In genomic region chrX:47540754-47541538, GRCh38 we compare ENCODE assay signal across 1 cellular context.
A peak's percentile ranks its signal among the peaks of the same experiment; 100 is the strongest.
TF ChIP-seq lines count a peak whose summit lies in the region.

No MANE protein-coding gene starts in this region.

TF ChIP-seq in GM12878, 131 proteins besides CTCF, POLR2A, EP300 and RAD21:
- TF ChIP-seq, protein P1, sequence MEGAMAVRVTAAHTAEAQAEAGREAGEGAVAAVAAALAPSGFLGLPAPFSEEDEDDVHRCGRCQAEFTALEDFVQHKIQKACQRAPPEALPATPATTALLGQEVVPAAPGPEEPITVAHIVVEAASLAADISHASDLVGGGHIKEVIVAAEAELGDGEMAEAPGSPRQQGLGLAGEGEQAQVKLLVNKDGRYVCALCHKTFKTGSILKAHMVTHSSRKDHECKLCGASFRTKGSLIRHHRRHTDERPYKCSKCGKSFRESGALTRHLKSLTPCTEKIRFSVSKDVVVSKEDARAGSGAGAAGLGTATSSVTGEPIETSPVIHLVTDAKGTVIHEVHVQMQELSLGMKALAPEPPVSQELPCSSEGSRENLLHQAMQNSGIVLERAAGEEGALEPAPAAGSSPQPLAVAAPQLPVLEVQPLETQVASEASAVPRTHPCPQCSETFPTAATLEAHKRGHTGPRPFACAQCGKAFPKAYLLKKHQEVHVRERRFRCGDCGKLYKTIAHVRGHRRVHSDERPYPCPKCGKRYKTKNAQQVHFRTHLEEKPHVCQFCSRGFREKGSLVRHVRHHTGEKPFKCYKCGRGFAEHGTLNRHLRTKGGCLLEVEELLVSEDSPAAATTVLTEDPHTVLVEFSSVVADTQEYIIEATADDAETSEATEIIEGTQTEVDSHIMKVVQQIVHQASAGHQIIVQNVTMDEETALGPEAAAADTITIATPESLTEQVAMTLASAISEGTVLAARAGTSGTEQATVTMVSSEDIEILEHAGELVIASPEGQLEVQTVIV (IDR thresholded peaks at IDR 0.05; ENCODE audit: borderline replicate concordance, partially characterized antibody): no peak
- peak; percentile 24; the same call in 1 of the 2 replicates for TF ChIP-seq RELB (IDR thresholded peaks at IDR 0.05; ENCODE audit: low read depth)
- TF ChIP-seq DPF2 (IDR thresholded peaks at IDR 0.05): no peak
- TF ChIP-seq SPI1 (IDR thresholded peaks at IDR 0.05; ENCODE audit: borderline replicate concordance, insufficient read depth, low read depth, low read length): peak; percentile 30; the same call in 1 of the 2 replicates
- TF ChIP-seq IRF5 (IDR thresholded peaks at IDR 0.05; ENCODE audit: borderline replicate concordance): no peak
- TF ChIP-seq IKZF2 (IDR thresholded peaks at IDR 0.05): no peak; a peak in 1 of 4 replicates
- TF ChIP-seq JUND (IDR thresholded peaks at IDR 0.05; ENCODE audit: low read depth, low read length): no peak
- no peak for TF ChIP-seq RELA (IDR thresholded peaks at IDR 0.05; ENCODE audit: borderline replicate concordance, partially characterized antibody)
- TF ChIP-seq SIN3A (IDR thresholded peaks at IDR 0.05; ENCODE audit: low read depth, low read length): no peak
- TF ChIP-seq PRDM15 (CRISPR knock-in tag; IDR thresholded peaks at IDR 0.05): no peak
- TF ChIP-seq SMC3 (IDR thresholded peaks at IDR 0.05; ENCODE audit: borderline replicate concordance, low read length): peak; percentile 42; the same call in 1 of the 2 replicates
- peak; percentile 14; the same call in 1 of the 3 replicates for TF ChIP-seq POU2F2 (IDR thresholded peaks at IDR 0.05; ENCODE audit: borderline replicate concordance, low read depth, low read length)
- TF ChIP-seq IKZF1 (conservative IDR thresholded peaks at IDR 0.05): peak; percentile 47
- no peak for TF ChIP-seq MEF2B (IDR thresholded peaks at IDR 0.05; ENCODE audit: partially characterized antibody, poor library complexity, severe bottlenecking)
- TF ChIP-seq ZNF592 (IDR thresholded peaks at IDR 0.05): no peak
- TF ChIP-seq STAT1 (conservative IDR thresholded peaks at IDR 0.05): no peak
- TF ChIP-seq, protein P2, sequence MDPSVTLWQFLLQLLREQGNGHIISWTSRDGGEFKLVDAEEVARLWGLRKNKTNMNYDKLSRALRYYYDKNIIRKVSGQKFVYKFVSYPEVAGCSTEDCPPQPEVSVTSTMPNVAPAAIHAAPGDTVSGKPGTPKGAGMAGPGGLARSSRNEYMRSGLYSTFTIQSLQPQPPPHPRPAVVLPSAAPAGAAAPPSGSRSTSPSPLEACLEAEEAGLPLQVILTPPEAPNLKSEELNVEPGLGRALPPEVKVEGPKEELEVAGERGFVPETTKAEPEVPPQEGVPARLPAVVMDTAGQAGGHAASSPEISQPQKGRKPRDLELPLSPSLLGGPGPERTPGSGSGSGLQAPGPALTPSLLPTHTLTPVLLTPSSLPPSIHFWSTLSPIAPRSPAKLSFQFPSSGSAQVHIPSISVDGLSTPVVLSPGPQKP (IDR thresholded peaks at IDR 0.05; ENCODE audit: low read depth, low read length): no peak
- TF ChIP-seq, protein P3, sequence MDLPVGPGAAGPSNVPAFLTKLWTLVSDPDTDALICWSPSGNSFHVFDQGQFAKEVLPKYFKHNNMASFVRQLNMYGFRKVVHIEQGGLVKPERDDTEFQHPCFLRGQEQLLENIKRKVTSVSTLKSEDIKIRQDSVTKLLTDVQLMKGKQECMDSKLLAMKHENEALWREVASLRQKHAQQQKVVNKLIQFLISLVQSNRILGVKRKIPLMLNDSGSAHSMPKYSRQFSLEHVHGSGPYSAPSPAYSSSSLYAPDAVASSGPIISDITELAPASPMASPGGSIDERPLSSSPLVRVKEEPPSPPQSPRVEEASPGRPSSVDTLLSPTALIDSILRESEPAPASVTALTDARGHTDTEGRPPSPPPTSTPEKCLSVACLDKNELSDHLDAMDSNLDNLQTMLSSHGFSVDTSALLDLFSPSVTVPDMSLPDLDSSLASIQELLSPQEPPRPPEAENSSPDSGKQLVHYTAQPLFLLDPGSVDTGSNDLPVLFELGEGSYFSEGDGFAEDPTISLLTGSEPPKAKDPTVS (IDR thresholded peaks at IDR 0.05; ENCODE audit: low read depth, low read length): peak; percentile 84
- TF ChIP-seq KLF5 (IDR thresholded peaks at IDR 0.05; ENCODE audit: partially characterized antibody): no peak
TF ChIP-seq in GM12878: peak in this region for 6.
